ENCODE assay signal across 21 cellular contexts in the genomic region with DNA sequence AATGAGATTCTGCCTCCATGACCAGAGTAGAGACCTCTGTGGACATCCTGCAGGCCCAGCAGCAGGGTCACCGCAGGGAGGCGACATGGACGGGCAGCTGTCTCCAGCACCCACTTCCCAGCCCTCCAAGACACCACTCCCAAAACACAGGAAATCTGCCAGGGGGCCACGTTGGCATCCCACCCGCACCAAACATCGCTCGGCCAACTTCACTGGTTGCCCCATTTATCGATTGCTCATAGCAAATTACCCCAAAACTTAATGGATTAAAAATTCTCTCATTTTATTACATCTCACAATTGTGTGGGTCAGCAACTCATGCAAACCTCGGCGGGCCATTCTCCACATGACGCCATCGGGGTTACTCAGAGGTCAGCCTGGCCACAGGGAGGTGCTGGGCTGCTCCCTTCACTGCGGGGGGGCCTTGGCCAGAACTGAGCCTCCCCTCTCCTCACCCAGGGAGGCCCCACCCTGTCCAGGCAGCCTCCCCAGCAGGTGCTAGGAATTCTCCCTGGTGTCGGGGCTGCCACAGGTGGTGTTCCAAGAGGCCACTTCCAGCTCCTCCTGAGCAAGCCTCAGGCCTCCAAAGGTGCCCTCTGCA.
DNase-seq lines count a peak whose midpoint lies in the region; ATAC-seq, FAIRE-seq and TF ChIP-seq lines count a peak whose summit lies in the region.
"Had no signal": no experiment of that assay in that cellular context is flagged by ENCODE, and none has a peak within 500 bp of the region (broad histone marks: within the 10 kb centered on the region; RNA-seq: fewer than 3 reads in every experiment).

No MANE protein-coding gene starts in this region.

- H3K4me3 ChIP-seq in HEK293 (ENCODE audit: low read depth, low read length) = no peak overlapping the region
- H3K4me3 ChIP-seq in kidney (ENCODE audit: low read length in 2 of 2) = no peak overlapping the region
- no peak overlapping the region for H3K4me3 ChIP-seq in osteoblast (ENCODE audit: insufficient read depth, low read length)
- H3K4me3 ChIP-seq: HAP-1 had no signal

- H3K36me3 ChIP-seq in HEK293 (ENCODE audit: control insufficient read depth in 2 of 2, insufficient read depth in 1 of 2, low read length in 2 of 2) (no peaks in the 10 kb centered on the region), kidney (ENCODE audit: control insufficient read depth in 1 of 2, insufficient read depth in 2 of 2, low read length in 2 of 2) (no peaks in the 10 kb centered on the region), osteoblast (ENCODE audit: insufficient read depth, low read length) (no peaks in the 10 kb centered on the region)
- H3K36me3 ChIP-seq: HAP-1 had no signal

- DNase-seq in kidney (peak; percentile 46), osteoblast (ENCODE audit: insufficient read length, low spot score, missing footprints) (peak; percentile 10), Ammon's horn (ENCODE audit: low spot score) (no peak)
- DNase-seq in activated CD4-positive, alpha-beta T cell treated with anti-CD3 and anti-CD28 coated beads, Interleukin-2, amount 50 U/mL, for 1 hour = no peak
- DNase-seq: AML-193; C1 segment of cervical spinal cord; Calu3; CD4-positive, alpha-beta memory T cell; COR-L47; DMS53; DMS79 treated with DMSO at 0.1 percent for 48 hours; GF-D8; GOT3 had no signal

- TF ChIP-seq CTCF in HEK293 (tag by site-specific recombination; IDR thresholded peaks at IDR 0.05) (no peak), kidney (IDR thresholded peaks at IDR 0.05; ENCODE audit: borderline replicate concordance, extremely low read depth, insufficient read depth) (no peak), osteoblast (IDR thresholded peaks at IDR 0.05; ENCODE audit: extremely low read depth, low read depth, low read length) (no peak)

- no peaks in the 10 kb centered on the region for H3K27me3 ChIP-seq in osteoblast (ENCODE audit: insufficient read depth, low read length)

- H3K27ac ChIP-seq in HEK293 (ENCODE audit: extremely low read depth, low read depth, low read length) (no peak overlapping the region), kidney (ENCODE audit: low read depth in 2 of 2, low read length in 2 of 2) (no peak overlapping the region), osteoblast (ENCODE audit: low read depth, low read length) (no peak overlapping the region)
- H3K27ac ChIP-seq: 22Rv1 had no signal

- FAIRE-seq in kidney (lab: Jason Lieb, UNC) = no peak
- FAIRE-seq: A204.1, GM12891, GM18507, H54 had no signal

- H2AFZ ChIP-seq in osteoblast (ENCODE audit: low read length) = no peak overlapping the region

- H3K79me2 ChIP-seq in osteoblast (ENCODE audit: insufficient read depth, low read length) = no peaks in the 10 kb centered on the region

- POLR2A ChIA-PET in HEK293 (lab: Yijun Ruan, JAX) = no interaction called here

- H3K9ac ChIP-seq in kidney (ENCODE audit: low read length in 2 of 2) = no peak overlapping the region

- H3K9me3 ChIP-seq in HEK293 (ENCODE audit: control insufficient read depth, insufficient read depth, low read depth, low read length) = no peaks in the 10 kb centered on the region
- peaks cover 0 to 8% of the 10 kb centered on the region in 2 donors for H3K9me3 ChIP-seq in kidney (ENCODE audit: control insufficient read depth in 1 of 2, low read length in 2 of 2)
- H3K9me3 ChIP-seq in osteoblast (ENCODE audit: low read depth, low read length) = no peaks in the 10 kb centered on the region
- H3K9me3 ChIP-seq: HAP-1 had no signal

- H4K20me1 ChIP-seq in osteoblast (ENCODE audit: insufficient read depth, low read length) = no peaks in the 10 kb centered on the region

- intact Hi-C loops in kidney (cut with DNase I) = no loop called here

- CTCF ChIA-PET in HEK293 (lab: Yijun Ruan, JAX) = interaction anchor here (0.6 kb wide), 1 partner anchor 15 kb away, joined by 3 read pairs; no protein-coding TSS in a partner anchor

- ATAC-seq in HG03432 (IDR thresholded peaks at IDR 0.05; ENCODE audit: unreplicated experiment) = no peak

- no peaks in the 10 kb centered on the region for H3K4me1 ChIP-seq in HEK293 (ENCODE audit: control insufficient read depth, insufficient read depth, low read length)
- no peaks in the 10 kb centered on the region for H3K4me1 ChIP-seq in kidney (ENCODE audit: control insufficient read depth in 1 of 2, insufficient read depth in 1 of 2, low read depth in 1 of 2, low read length in 2 of 2)
- no peaks in the 10 kb centered on the region for H3K4me1 ChIP-seq in osteoblast (ENCODE audit: insufficient read depth, low read length)
- H3K4me1 ChIP-seq: HAP-1 had no signal

- no peak overlapping the region for H3K4me2 ChIP-seq in osteoblast (ENCODE audit: insufficient read depth, low read length)

TF ChIP-seq in HEK293, 187 proteins besides CTCF, POLR2A, EP300 and RAD21:
- TF ChIP-seq GLIS1 (tag by site-specific recombination; IDR thresholded peaks at IDR 0.05) = 0 out of 2 replicates have a peak, but pooled peaks have one; percentile 6
- no peak for TF ChIP-seq ZNF610 (tag by site-specific recombination; IDR thresholded peaks at IDR 0.05; ENCODE audit: borderline replicate concordance)
TF ChIP-seq in HEK293: peak in this region for 1.

Comparison
In these comparisons a context has a peak if more than half of its experiments do, and no peak if none do; other contexts are left out.
1. DNase-seq: peak in kidney (single experiment) and osteoblast (single experiment); none in Ammon's horn (single experiment) and activated CD4-positive, alpha-beta T cell treated with anti-CD3 and anti-CD28 coated beads, Interleukin-2, amount 50 U/mL, for 1 hour (single experiment).